ENCODE assay signal across 9 cellular contexts in the genomic region with DNA sequence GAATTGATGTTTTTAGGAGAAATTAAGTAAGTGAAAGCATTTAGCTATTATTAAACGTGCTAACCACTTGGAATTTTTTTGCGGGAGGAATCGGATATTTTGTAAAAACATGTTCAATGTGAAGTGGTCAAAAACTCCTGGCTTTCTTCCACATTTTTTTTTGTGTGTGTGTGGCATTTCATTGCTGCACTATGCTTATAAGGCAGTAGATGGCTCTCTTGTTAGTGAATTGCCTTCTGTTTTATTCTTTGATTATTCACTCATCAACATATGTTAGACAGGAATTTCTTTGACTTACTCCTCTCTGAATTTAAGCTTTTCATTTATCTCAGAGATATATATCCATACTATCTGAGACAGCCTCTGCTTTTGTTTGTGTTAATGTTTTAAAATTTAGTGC.
DNase-seq lines count a peak whose midpoint lies in the region; ATAC-seq and TF ChIP-seq lines count a peak whose summit lies in the region.
"Had no signal": no experiment of that assay in that cellular context is flagged by ENCODE, and none has a peak within 500 bp of the region (broad histone marks: within the 10 kb centered on the region; RNA-seq: fewer than 3 reads in every experiment).

No MANE protein-coding gene starts in this region.

- TF ChIP-seq POLR2A in erythroblast (IDR thresholded peaks at IDR 0.05; ENCODE audit: low read length) (no peak), ovary (IDR thresholded peaks at IDR 0.05) (no peak)

- intact Hi-C loops in OCI-LY7 (cut with micrococcal nuclease; ENCODE audit: unreplicated experiment) (loop anchor here (2.0 to 5.0 kb wide), 2 partner anchors 182 to 380 kb away; no protein-coding TSS in a partner anchor), ovary (cut with DNase I) (no loop called here)

- H3K4me3 ChIP-seq in GM12875 (ENCODE audit: low read depth, low read length) = no peak overlapping the region
- H3K4me3 ChIP-seq in OCI-LY7 (ENCODE audit: low read depth, low read length, poor library complexity, severe bottlenecking) = no peak overlapping the region
- no peak overlapping the region for H3K4me3 ChIP-seq in ovary
- H3K4me3 ChIP-seq: HAP-1 had no signal

- H3K36me3 ChIP-seq in OCI-LY7 (ENCODE audit: insufficient read depth, low read length) (peaks cover 20% of the 10 kb centered on the region), ovary (no peaks in the 10 kb centered on the region)
- H3K36me3 ChIP-seq: HAP-1 had no signal

- peaks cover 43% of the 10 kb centered on the region for H3K4me1 ChIP-seq in OCI-LY7 (ENCODE audit: insufficient read depth, low read length, poor library complexity, severe bottlenecking)
- peaks cover 6% of the 10 kb centered on the region for H3K4me1 ChIP-seq in ovary (ENCODE audit: insufficient read depth)

- H3K9me3 ChIP-seq in OCI-LY7 (ENCODE audit: low read length) (peaks cover 7% of the 10 kb centered on the region; the same call in 1 of the 2 replicates), ovary (no peaks in the 10 kb centered on the region)
- H3K9me3 ChIP-seq: HAP-1 had no signal

- TF ChIP-seq EP300 in ovary (IDR thresholded peaks at IDR 0.05) = no peak

- POLR2A ChIA-PET in OCI-LY7 (lab: Charles Lee) = interaction anchor here (0.5 to 1.1 kb wide), 6 partner anchors 9 to 215 kb away, joined by 3 to 5 read pairs (median 3); no protein-coding TSS in a partner anchor

- peak overlapping the region; percentile 69; the same call in 1 of the 2 replicates for H3K4me2 ChIP-seq in OCI-LY7 (ENCODE audit: low read length)

- H3K79me2 ChIP-seq in OCI-LY7 (ENCODE audit: insufficient read depth, low read depth, low read length) = peaks cover 25% of the 10 kb centered on the region

- peak; percentile 15; the same call in 1 of the 2 replicates for TF ChIP-seq CTCF in GM12875 (IDR thresholded peaks at IDR 0.05; ENCODE audit: borderline replicate concordance, insufficient read depth, low read depth, low read length)
- TF ChIP-seq CTCF in OCI-LY7 (conservative IDR thresholded peaks at IDR 0.05; ENCODE audit: low read length) = peak; percentile 86
- TF ChIP-seq CTCF in ovary (IDR thresholded peaks at IDR 0.05) = peak in 1 of 3 donors; percentile 29

- H3K27ac ChIP-seq in OCI-LY7 (ENCODE audit: low read depth, low read length, poor library complexity, severe bottlenecking) = peak overlapping the region; percentile 87
- H3K27ac ChIP-seq in ovary = no peak overlapping the region

- 0 out of 2 replicates have a peak, but pooled peaks cover 3% of the 10 kb centered on the region for H3K9me2 ChIP-seq in OCI-LY7 (ENCODE audit: insufficient read depth, low read length)

- BruUV-seq in OCI-LY7 (replicated peaks; lab: Mats Ljungman, UMichigan) = no TSS peak

- H2AFZ ChIP-seq in OCI-LY7 (ENCODE audit: low read length) = peak overlapping the region; percentile 43; the same call in 1 of the 2 replicates

- no peaks in the 10 kb centered on the region for H4K20me1 ChIP-seq in OCI-LY7 (ENCODE audit: insufficient read depth, low read length)

- CTCF ChIA-PET in OCI-LY7 (lab: Charles Lee; ENCODE audit: unreplicated experiment) = no interaction called here

- DNase-seq in OCI-LY7 (ENCODE audit: low spot score) (peak; percentile 54), erythroblast (lab: John Stamatoyannopoulos, UW) (peak; percentile 6 to 7), renal cortical epithelial cell (ENCODE audit: low read depth) (peak; percentile 62), ovary (no peak)
- DNase-seq: activated CD4-positive, alpha-beta memory T cell treated with anti-CD3 and anti-CD28 coated beads, Interleukin-2, amount 10 ng/mL, durations not matched to agents 7 days and 5 days had no signal

- H3K27me3 ChIP-seq in ovary = no peaks in the 10 kb centered on the region

- 5 to 8% (median 5%) methylated on average over 3 of the region's 3 CpGs for WGBS in ovary, 3 donors

- ATAC-seq in HG02973 (IDR thresholded peaks at IDR 0.05; ENCODE audit: unreplicated experiment) (no peak), HG03457 (IDR thresholded peaks at IDR 0.05; ENCODE audit: unreplicated experiment) (no peak)

Comparison
In these comparisons a context has a peak if more than half of its experiments do, and no peak if none do; other contexts are left out.
1. DNase-seq: peak in OCI-LY7 (single experiment), erythroblast (2 of 2) and renal cortical epithelial cell (single experiment); none in ovary (0 of 5).